In genomic region chr6:25360611-25361010, GRCh38 we compare ENCODE assay signal across 15 cellular contexts.
DNase-seq lines count a peak whose midpoint lies in the region; TF ChIP-seq lines count a peak whose summit lies in the region.
"Had no signal": no experiment of that assay in that cellular context is flagged by ENCODE, and none has a peak within 500 bp of the region (broad histone marks: within the 10 kb centered on the region; RNA-seq: fewer than 3 reads in every experiment).

No MANE protein-coding gene starts in this region.

- no peaks in the 10 kb centered on the region for H3K9me3 ChIP-seq in SJCRH30 (replicated peaks)
- H3K9me3 ChIP-seq: neutrophil, spleen had no signal

- H3K27me3 ChIP-seq in SJCRH30: no peaks in the 10 kb centered on the region
- H3K27me3 ChIP-seq: neutrophil, spleen had no signal

- H3K4me1 ChIP-seq in SJCRH30: no peaks in the 10 kb centered on the region

- no peaks in the 10 kb centered on the region for H3K9me3 Mint-ChIP-seq in type B pancreatic cell

- H3K36me3 Mint-ChIP-seq in type B pancreatic cell: no peaks in the 10 kb centered on the region

- TF ChIP-seq CTCF in type B pancreatic cell (conservative IDR thresholded peaks at IDR 0.05): no peak

- H3K27ac Mint-ChIP-seq in type B pancreatic cell: peak overlapping the region; percentile 4

- no peak overlapping the region for H3K4me3 ChIP-seq in SJCRH30
- H3K4me3 ChIP-seq: spleen had no signal

- DNase-seq in DMS 273 (lab: John Stamatoyannopoulos, UW; ENCODE audit: unreplicated experiment): peak; percentile 13
- DNase-seq in DMS 273 treated with DMSO at 0.1 percent for 48 hours (lab: John Stamatoyannopoulos, UW): no peak
- peak; percentile 72 for DNase-seq in amniotic epithelial cell (ENCODE audit: low read depth)
- peak; percentile 26 for DNase-seq in fibroblast of the conjunctiva (ENCODE audit: low read depth)
- no peak for DNase-seq in type B pancreatic cell (ENCODE audit: extremely low spot score, unreplicated experiment)
- no peak for DNase-seq in NK-92 treated with Interleukin-12 subunit alpha and Interleukin-12 subunit beta, amount 100 ng/mL, for 24 hours (lab: John Stamatoyannopoulos, UW)
- no peak for DNase-seq in SJCRH30
- DNase-seq in NCI-H2029 treated with DMSO at 0.1 percent for 48 hours (lab: John Stamatoyannopoulos, UW): no peak
- DNase-seq: 8988T, activated gamma-delta T cell, NCI-H1436 treated with DMSO at 0.1 percent for 48 hours, NCI-H524 treated with DMSO at 0.1 percent for 48 hours, SHP77, spleen had no signal

- H3K36me3 ChIP-seq in SJCRH30: no peaks in the 10 kb centered on the region
- H3K36me3 ChIP-seq: neutrophil, spleen had no signal

- H3K27me3 Mint-ChIP-seq in type B pancreatic cell: no peaks in the 10 kb centered on the region

- peaks cover 20% of the 10 kb centered on the region for H3K4me1 Mint-ChIP-seq in type B pancreatic cell (ENCODE audit: unreplicated experiment)

- H3K4me3 Mint-ChIP-seq in type B pancreatic cell: no peak overlapping the region

- H3K27ac ChIP-seq in SJCRH30: no peak overlapping the region
- H3K27ac ChIP-seq: neutrophil, spleen had no signal

Comparison
In these comparisons a context has a peak if more than half of its experiments do, and no peak if none do; other contexts are left out.
1. DNase-seq: peak in DMS 273 (single experiment), amniotic epithelial cell (single experiment) and fibroblast of the conjunctiva (single experiment); none in DMS 273 treated with DMSO at 0.1 percent for 48 hours (single experiment), type B pancreatic cell (single experiment), NK-92 treated with Interleukin-12 subunit alpha and Interleukin-12 subunit beta, amount 100 ng/mL, for 24 hours (single experiment), SJCRH30 (0 of 2) and NCI-H2029 treated with DMSO at 0.1 percent for 48 hours (single experiment).